In the genomic region with DNA sequence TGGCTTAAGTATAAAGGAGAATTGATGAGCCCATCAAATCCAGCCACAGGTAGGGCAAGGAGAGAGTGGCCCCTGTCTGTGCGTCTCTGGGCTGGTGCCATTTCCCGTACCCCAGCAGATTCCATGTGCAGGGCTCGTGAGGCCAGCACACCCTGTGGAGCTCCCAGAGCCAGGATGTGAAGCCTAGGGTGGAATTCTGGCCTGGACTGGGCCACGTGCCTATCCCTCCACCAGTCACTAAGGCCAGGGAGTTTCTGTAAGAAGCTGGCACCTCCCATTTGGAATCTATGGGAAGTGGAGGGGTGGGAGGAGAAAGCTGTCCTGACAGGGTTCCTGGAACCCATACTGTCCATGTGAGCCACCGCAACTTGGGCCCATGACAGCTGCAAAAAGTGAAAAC, we compare ENCODE assay signal across 16 cellular contexts.
DNase-seq lines count a peak whose midpoint lies in the region; ATAC-seq and TF ChIP-seq lines count a peak whose summit lies in the region.
"Had no signal": no experiment of that assay in that cellular context is flagged by ENCODE, and none has a peak within 500 bp of the region (broad histone marks: within the 10 kb centered on the region; RNA-seq: fewer than 3 reads in every experiment).

No MANE protein-coding gene starts in this region.

- H3K4me3 Mint-ChIP-seq in WTC11 = no peak overlapping the region
- H3K4me3 Mint-ChIP-seq in naive B cell = peak overlapping the region in 2 of 8 donors; percentile 11 to 26
- H3K4me3 Mint-ChIP-seq: CD4-positive, alpha-beta T cell had no signal

- CTCF ChIA-PET in WTC11 (lab: Charles Lee) = no interaction called here

- POLR2A ChIA-PET in WTC11 (lab: Charles Lee) = no interaction called here

- H3K27ac Mint-ChIP-seq in WTC11 = peak overlapping the region; percentile 87
- H3K27ac Mint-ChIP-seq in naive B cell = peak overlapping the region in 5 of 6 donors; percentile 39 to 86 (median 82)
- H3K27ac Mint-ChIP-seq: CD4-positive, alpha-beta T cell had no signal

- H3K4me1 Mint-ChIP-seq in WTC11 (peaks cover 76% of the 10 kb centered on the region), naive B cell (peaks cover 65 to 96% (median 81%) of the 10 kb centered on the region in 3 donors)

- intact Hi-C loops in Right ventricle myocardium superior (cut with DNase I) (no loop called here), cardiac septum (cut with DNase I) (no loop called here)

- ATAC-seq in Right ventricle myocardium superior (ENCODE audit: poor library complexity) = peak; percentile 38
- ATAC-seq in WTC11 = peak; percentile 16; the same call in 1 of the 2 replicates
- no peak for ATAC-seq in naive B cell (ENCODE audit: low read depth in 2 of 2)
- no peak for ATAC-seq in SK-N-SH treated with all-trans-retinoic acid at 6 μM for 48 hours
- ATAC-seq: A549, Panc1 had no signal

- TF ChIP-seq CTCF in WTC11 (IDR thresholded peaks at IDR 0.05) = no peak

- H3K9me3 Mint-ChIP-seq in WTC11 (no peaks in the 10 kb centered on the region), naive B cell (no peaks in the 10 kb centered on the region)
- H3K9me3 Mint-ChIP-seq: CD4-positive, alpha-beta T cell had no signal

- H3K27me3 Mint-ChIP-seq in WTC11 (ENCODE audit: low read depth) (no peaks in the 10 kb centered on the region), naive B cell (no peaks in the 10 kb centered on the region)
- H3K27me3 Mint-ChIP-seq: CD4-positive, alpha-beta T cell had no signal

- DNase-seq in Right ventricle myocardium superior = no peak
- no peak for DNase-seq in cardiac septum (ENCODE audit: low spot score)
- no peak for DNase-seq in WTC11 (ENCODE audit: low spot score)
- DNase-seq in naive B cell = no peak
- DNase-seq in activated CD4-positive, alpha-beta T cell treated with anti-CD3 and anti-CD28 coated beads, Interleukin-2, amount 50 U/mL, for 48 hours = no peak
- no peak for DNase-seq in NOMO-1 treated with DMSO at 0.1 percent for 48 hours (lab: John Stamatoyannopoulos, UW; ENCODE audit: unreplicated experiment)
- DNase-seq: Calu3; CD4-positive, alpha-beta T cell; DMS79; KBM-7; NCI-H1092 treated with DMSO at 0.1 percent for 48 hours; NCI-H1694 treated with DMSO at 0.1 percent for 48 hours; SHP77 had no signal

- H3K36me3 Mint-ChIP-seq in WTC11 = 0 out of 2 replicates have a peak, but pooled peaks cover 2% of the 10 kb centered on the region
- peaks cover 0 to 9% of the 10 kb centered on the region in 2 donors for H3K36me3 Mint-ChIP-seq in naive B cell

TF ChIP-seq in WTC11, 78 proteins besides CTCF, POLR2A, EP300 and RAD21 (continues in another document):
- TF ChIP-seq, protein P1, sequence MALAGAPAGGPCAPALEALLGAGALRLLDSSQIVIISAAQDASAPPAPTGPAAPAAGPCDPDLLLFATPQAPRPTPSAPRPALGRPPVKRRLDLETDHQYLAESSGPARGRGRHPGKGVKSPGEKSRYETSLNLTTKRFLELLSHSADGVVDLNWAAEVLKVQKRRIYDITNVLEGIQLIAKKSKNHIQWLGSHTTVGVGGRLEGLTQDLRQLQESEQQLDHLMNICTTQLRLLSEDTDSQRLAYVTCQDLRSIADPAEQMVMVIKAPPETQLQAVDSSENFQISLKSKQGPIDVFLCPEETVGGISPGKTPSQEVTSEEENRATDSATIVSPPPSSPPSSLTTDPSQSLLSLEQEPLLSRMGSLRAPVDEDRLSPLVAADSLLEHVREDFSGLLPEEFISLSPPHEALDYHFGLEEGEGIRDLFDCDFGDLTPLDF (CRISPR knock-in tag; IDR thresholded peaks at IDR 0.05) = no peak
- TF ChIP-seq TEAD4 (CRISPR knock-in tag; IDR thresholded peaks at IDR 0.05) = no peak
- TF ChIP-seq NR2C2 (CRISPR knock-in tag; IDR thresholded peaks at IDR 0.05) = no peak
- TF ChIP-seq, protein P2, sequence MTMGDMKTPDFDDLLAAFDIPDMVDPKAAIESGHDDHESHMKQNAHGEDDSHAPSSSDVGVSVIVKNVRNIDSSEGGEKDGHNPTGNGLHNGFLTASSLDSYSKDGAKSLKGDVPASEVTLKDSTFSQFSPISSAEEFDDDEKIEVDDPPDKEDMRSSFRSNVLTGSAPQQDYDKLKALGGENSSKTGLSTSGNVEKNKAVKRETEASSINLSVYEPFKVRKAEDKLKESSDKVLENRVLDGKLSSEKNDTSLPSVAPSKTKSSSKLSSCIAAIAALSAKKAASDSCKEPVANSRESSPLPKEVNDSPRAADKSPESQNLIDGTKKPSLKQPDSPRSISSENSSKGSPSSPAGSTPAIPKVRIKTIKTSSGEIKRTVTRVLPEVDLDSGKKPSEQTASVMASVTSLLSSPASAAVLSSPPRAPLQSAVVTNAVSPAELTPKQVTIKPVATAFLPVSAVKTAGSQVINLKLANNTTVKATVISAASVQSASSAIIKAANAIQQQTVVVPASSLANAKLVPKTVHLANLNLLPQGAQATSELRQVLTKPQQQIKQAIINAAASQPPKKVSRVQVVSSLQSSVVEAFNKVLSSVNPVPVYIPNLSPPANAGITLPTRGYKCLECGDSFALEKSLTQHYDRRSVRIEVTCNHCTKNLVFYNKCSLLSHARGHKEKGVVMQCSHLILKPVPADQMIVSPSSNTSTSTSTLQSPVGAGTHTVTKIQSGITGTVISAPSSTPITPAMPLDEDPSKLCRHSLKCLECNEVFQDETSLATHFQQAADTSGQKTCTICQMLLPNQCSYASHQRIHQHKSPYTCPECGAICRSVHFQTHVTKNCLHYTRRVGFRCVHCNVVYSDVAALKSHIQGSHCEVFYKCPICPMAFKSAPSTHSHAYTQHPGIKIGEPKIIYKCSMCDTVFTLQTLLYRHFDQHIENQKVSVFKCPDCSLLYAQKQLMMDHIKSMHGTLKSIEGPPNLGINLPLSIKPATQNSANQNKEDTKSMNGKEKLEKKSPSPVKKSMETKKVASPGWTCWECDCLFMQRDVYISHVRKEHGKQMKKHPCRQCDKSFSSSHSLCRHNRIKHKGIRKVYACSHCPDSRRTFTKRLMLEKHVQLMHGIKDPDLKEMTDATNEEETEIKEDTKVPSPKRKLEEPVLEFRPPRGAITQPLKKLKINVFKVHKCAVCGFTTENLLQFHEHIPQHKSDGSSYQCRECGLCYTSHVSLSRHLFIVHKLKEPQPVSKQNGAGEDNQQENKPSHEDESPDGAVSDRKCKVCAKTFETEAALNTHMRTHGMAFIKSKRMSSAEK (CRISPR knock-in tag; IDR thresholded peaks at IDR 0.05; ENCODE audit: borderline replicate concordance) = no peak

TF ChIP-seq in SK-N-SH treated with all-trans-retinoic acid at 6 μM for 48 hours, 23 proteins besides CTCF, POLR2A, EP300 and RAD21:
- TF ChIP-seq TCF4 (CRISPR knock-in tag; IDR thresholded peaks at IDR 0.05; ENCODE audit: borderline replicate concordance) = no peak
- TF ChIP-seq TOX (CRISPR knock-in tag; IDR thresholded peaks at IDR 0.05; ENCODE audit: borderline replicate concordance) = no peak
- TF ChIP-seq ZFP3 (CRISPR knock-in tag; IDR thresholded peaks at IDR 0.05) = no peak
- no peak for TF ChIP-seq GLIS3 (CRISPR knock-in tag; IDR thresholded peaks at IDR 0.05)
- no peak for TF ChIP-seq ZNF70 (CRISPR knock-in tag; IDR thresholded peaks at IDR 0.05)
- TF ChIP-seq ZNF8 (CRISPR knock-in tag; IDR thresholded peaks at IDR 0.05) = no peak
- no peak for TF ChIP-seq ZFP30 (CRISPR knock-in tag; IDR thresholded peaks at IDR 0.05)
- TF ChIP-seq CSDC2 (CRISPR knock-in tag; IDR thresholded peaks at IDR 0.05) = no peak
- no peak for TF ChIP-seq ARNTL (CRISPR knock-in tag; IDR thresholded peaks at IDR 0.05; ENCODE audit: borderline replicate concordance, low read depth)
- no peak for TF ChIP-seq ISL1 (CRISPR knock-in tag; IDR thresholded peaks at IDR 0.05)
- TF ChIP-seq ESRRG (CRISPR knock-in tag; IDR thresholded peaks at IDR 0.05) = no peak
- no peak for TF ChIP-seq BACH2 (CRISPR knock-in tag; IDR thresholded peaks at IDR 0.05; ENCODE audit: borderline replicate concordance)
- no peak for TF ChIP-seq ZNF565 (CRISPR knock-in tag; conservative IDR thresholded peaks at IDR 0.05; ENCODE audit: low read depth)
- no peak for TF ChIP-seq RARB (CRISPR knock-in tag; IDR thresholded peaks at IDR 0.05)

Comparison
In these comparisons a context has a peak if more than half of its experiments do, and no peak if none do; other contexts are left out.
1. ATAC-seq: peak in Right ventricle myocardium superior (single experiment) and WTC11 (single experiment); none in naive B cell (0 of 2) and SK-N-SH treated with all-trans-retinoic acid at 6 μM for 48 hours (single experiment).